ENCODE assay signal across 8 cellular contexts in the genomic region with DNA sequence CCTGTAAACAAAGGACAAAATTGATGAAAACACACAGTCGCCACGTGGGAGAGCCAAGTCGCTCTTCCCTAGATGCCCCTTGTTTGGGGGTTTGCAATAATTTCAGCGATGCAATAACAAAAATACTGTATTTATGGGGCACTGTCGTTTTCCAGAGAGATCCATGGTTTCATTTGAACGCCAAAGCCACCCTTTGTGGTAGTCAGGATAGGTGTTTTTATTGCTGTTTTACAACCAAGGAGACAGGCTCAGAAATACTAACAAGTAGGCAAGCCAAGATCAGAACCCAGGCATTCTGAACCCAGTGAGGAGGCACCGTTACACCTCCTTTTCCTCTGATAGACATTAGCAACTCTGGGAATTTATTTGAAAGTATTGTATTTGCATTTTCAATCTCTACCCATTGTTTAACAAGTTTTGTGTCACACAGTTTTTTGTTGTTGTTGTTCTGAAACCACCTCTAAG. TPM values are rescaled to one million over a fixed set of nuclear protein-coding genes. Genes with fewer than 3 reads are reported as not detected.
DNase-seq lines count a peak whose midpoint lies in the region; ATAC-seq and TF ChIP-seq lines count a peak whose summit lies in the region.

No MANE protein-coding gene starts in this region.

- H3K9ac ChIP-seq in HUES48 (ENCODE audit: low read depth, low read length) (peak overlapping the region; percentile 68), mesendoderm (ENCODE audit: low read length) (peak overlapping the region; percentile 61)

- no peak overlapping the region for H3K4ac ChIP-seq in mesendoderm (ENCODE audit: low read depth, low read length)

- H3K4me3 ChIP-seq in HUES48 (ENCODE audit: low read depth, low read length) (peak overlapping the region; percentile 92), brain microvascular endothelial cell (ENCODE audit: low read depth, low read length) (peak overlapping the region; percentile 68), mesendoderm (ENCODE audit: low read length) (peak overlapping the region; percentile 34)

- no peak overlapping the region for H2AK5ac ChIP-seq in mesendoderm (ENCODE audit: low read length)

- peaks cover 36% of the 10 kb centered on the region for H3K79me2 ChIP-seq in mesendoderm (ENCODE audit: control insufficient read depth, insufficient read depth, low read length)

- H2BK5ac ChIP-seq in mesendoderm (ENCODE audit: low read length): no peak overlapping the region

- H3K4me1 ChIP-seq in HUES48 (ENCODE audit: control insufficient read depth, insufficient read depth, low read length): peaks cover 37% of the 10 kb centered on the region
- no peaks in the 10 kb centered on the region for H3K4me1 ChIP-seq in mesendoderm (ENCODE audit: control insufficient read depth, low read depth, low read length)

- H3K27ac ChIP-seq in 22Rv1 (peak overlapping the region; percentile 82), HUES48 (ENCODE audit: low read depth, low read length) (peak overlapping the region; percentile 84), brain microvascular endothelial cell (peak overlapping the region; percentile 97), mesendoderm (ENCODE audit: low read depth, low read length) (no peak overlapping the region)

- DNase-seq in brain microvascular endothelial cell (no peak), mesendoderm (no peak), HuH-7.5 (ENCODE audit: low spot score) (no peak), CD1c-positive myeloid dendritic cell (ENCODE audit: extremely low spot score) (no peak)

- H4K5ac ChIP-seq in mesendoderm (ENCODE audit: low read length): no peak overlapping the region

- in situ Hi-C loops in brain microvascular endothelial cell (cut with HindIII; ENCODE audit: low pct_ligation_motif_present, low sequenced_read_pairs): no loop called here

- H3K27me3 ChIP-seq in HUES48 (ENCODE audit: control insufficient read depth, insufficient read depth, low read length): no peaks in the 10 kb centered on the region
- H3K27me3 ChIP-seq in brain microvascular endothelial cell (replicated peaks): no peaks in the 10 kb centered on the region
- H3K27me3 ChIP-seq in mesendoderm (ENCODE audit: insufficient read depth, low read length, poor library complexity): no peaks in the 10 kb centered on the region

- no peak overlapping the region for H2BK120ac ChIP-seq in mesendoderm (ENCODE audit: low read depth, low read length)

- H3K36me3 ChIP-seq in HUES48 (ENCODE audit: control insufficient read depth, insufficient read depth, low read length) (no peaks in the 10 kb centered on the region), brain microvascular endothelial cell (replicated peaks) (no peaks in the 10 kb centered on the region), mesendoderm (ENCODE audit: control insufficient read depth, insufficient read depth, low read length) (no peaks in the 10 kb centered on the region)

- no peak for TF ChIP-seq CTCF in 22Rv1 (IDR thresholded peaks at IDR 0.05)
- TF ChIP-seq CTCF in brain microvascular endothelial cell (IDR thresholded peaks at IDR 0.05; ENCODE audit: low read depth, low read length, missing control alignments): no peak

- H2BK15ac ChIP-seq in mesendoderm (replicated peaks; ENCODE audit: low read depth): no peak overlapping the region

- H3K79me1 ChIP-seq in mesendoderm (ENCODE audit: low read length): peaks cover 6% of the 10 kb centered on the region

- no peak overlapping the region for H4K8ac ChIP-seq in mesendoderm (ENCODE audit: low read depth, low read length)

- H3K56ac ChIP-seq in mesendoderm (ENCODE audit: low read length): peak overlapping the region; percentile 89

- no peak for ATAC-seq in GM21367 (IDR thresholded peaks at IDR 0.05; ENCODE audit: unreplicated experiment)
- no peak for ATAC-seq in GM21360 (IDR thresholded peaks at IDR 0.05; ENCODE audit: unreplicated experiment)

- peaks cover 13% of the 10 kb centered on the region for H3K9me3 ChIP-seq in HUES48 (ENCODE audit: control insufficient read depth, insufficient read depth, low read length)

- WGBS in mesendoderm (ENCODE audit: extremely low coverage, insufficient coverage, low lambda C conversion rate): no CpG with 5 or more reads among the region's 7 CpGs

- no peak overlapping the region for H3K23ac ChIP-seq in mesendoderm (ENCODE audit: low read length)

- H3K4me2 ChIP-seq in mesendoderm (ENCODE audit: low read length): peak overlapping the region; percentile 63

- no peak overlapping the region for H3K18ac ChIP-seq in mesendoderm (ENCODE audit: low read length)

RNA-seq across cellular contexts. Expression of a gene that starts 0.8 kb away (rescaled TPM):
- polyA plus RNA-seq in mesendoderm (2013, experiment 1 of 2): 21.2 TPM
- 21.0 TPM for polyA plus RNA-seq in mesendoderm (2013, experiment 2 of 2)

RNA-seq across cellular contexts. Expression of a gene that starts 13.3 kb away (rescaled TPM):
- not detected for polyA plus RNA-seq in mesendoderm (2013, experiment 1 of 2)
- not detected for polyA plus RNA-seq in mesendoderm (2013, experiment 2 of 2)

Comparison
In these comparisons a context has a peak if more than half of its experiments do, and no peak if none do; other contexts are left out.
1. H3K4me3 ChIP-seq: peak in every context shown above with its lines; median percentile 92 in HUES48; 68 in brain microvascular endothelial cell; 34 in mesendoderm.